ENCODE assay signal across 1 cellular context in genomic region chr1:113987259-113987658, GRCh38.
TF ChIP-seq lines count a peak whose summit lies in the region.

No MANE protein-coding gene starts in this region.

TF ChIP-seq in HEK293, 187 proteins besides CTCF, POLR2A, EP300 and RAD21 (continued from another document):
- no peak for TF ChIP-seq REST (tag by site-specific recombination; IDR thresholded peaks at IDR 0.05)
